ENCODE assay signal across 14 cellular contexts in genomic region chr10:33476757-33477273, GRCh38.
"Had no signal": no experiment of that assay in that cellular context is flagged by ENCODE, and none has a peak within 500 bp of the region (broad histone marks: within the 10 kb centered on the region; RNA-seq: fewer than 3 reads in every experiment).

No MANE protein-coding gene starts in this region.

- H3K27me3 ChIP-seq: stomach, uterus had no signal

- H3K9me3 ChIP-seq: stomach, uterus had no signal

- H3K27ac ChIP-seq: stomach, uterus had no signal

- H3K36me3 ChIP-seq: stomach, uterus had no signal

- DNase-seq: activated CD4-positive, alpha-beta T cell treated with anti-CD3 and anti-CD28 coated beads, Interleukin-2, amount 10 ng/mL, durations not matched to agents 7 days and 5 days; activated CD4-positive, CD25-positive, alpha-beta regulatory T cell; activated CD8-positive, alpha-beta memory T cell treated with anti-CD3 and anti-CD28 coated beads for 24 hours; activated naive CD4-positive, alpha-beta T cell treated with anti-CD3 and anti-CD28 coated beads, Interleukin-2, amount 10 ng/mL, durations not matched to agents 7 days and 5 days; activated T-cell treated with anti-CD3 and anti-CD28 coated beads for 4 hours; central memory CD4-positive, alpha-beta T cell; cortex of kidney; effector CD8-positive, alpha-beta T cell; immature natural killer cell; mesendoderm; stimulated activated CD4-positive, alpha-beta T cell treated with anti-CD3 and anti-CD28 coated beads, Interleukin-15, amount 100 ng/mL, for 24 hours; stimulated activated CD4-positive, alpha-beta T cell treated with anti-CD3 and anti-CD28 coated beads, Interleukin-4, amount 100 ng/mL, for 24 hours; stomach; uterus had no signal

- H3K4me3 ChIP-seq: stomach, uterus had no signal

- H3K4me1 ChIP-seq: stomach, uterus had no signal
